Comparison of ENCODE assay signal across 20 cellular contexts in genomic region chr1:41413748-41414281, GRCh38. TPM values are rescaled to one million over a fixed set of nuclear protein-coding genes. Genes with fewer than 3 reads are reported as not detected.
DNase-seq lines count a peak whose midpoint lies in the region; ATAC-seq, FAIRE-seq and TF ChIP-seq lines count a peak whose summit lies in the region.
"Had no signal": no experiment of that assay in that cellular context is flagged by ENCODE, and none has a peak within 500 bp of the region (broad histone marks: within the 10 kb centered on the region; RNA-seq: fewer than 3 reads in every experiment).

No MANE protein-coding gene starts in this region.

- peaks cover 0 to 8% of the 10 kb centered on the region in 2 experiments; a peak in 2 of 5 replicates for H3K27me3 ChIP-seq in HepG2 (ENCODE audit: control insufficient read depth in 1 of 2, insufficient read depth in 2 of 2, low read length in 2 of 2)
- no peaks in the 10 kb centered on the region for H3K27me3 ChIP-seq in right lobe of liver
- peaks cover 8% of the 10 kb centered on the region for H3K27me3 ChIP-seq in bronchial epithelial cell (ENCODE audit: control insufficient read depth, insufficient read depth, low read length)
- peaks cover 20% of the 10 kb centered on the region for H3K27me3 ChIP-seq in osteoblast (ENCODE audit: insufficient read depth, low read length)

- no TSS peak for BruUV-seq in HepG2 (replicated peaks; lab: Mats Ljungman, UMichigan)

- TF ChIP-seq RAD21 in HepG2 (CRISPR knock-in tag; IDR thresholded peaks at IDR 0.05) = no peak

- H3K9me3 ChIP-seq in HepG2 (ENCODE audit: low read length) = no peaks in the 10 kb centered on the region
- no peaks in the 10 kb centered on the region for H3K9me3 ChIP-seq in right lobe of liver
- H3K9me3 ChIP-seq in osteoblast (ENCODE audit: low read depth, low read length) = peaks cover 3% of the 10 kb centered on the region

- H4K20me1 ChIP-seq in HepG2 (ENCODE audit: insufficient read depth, low read length) (no peaks in the 10 kb centered on the region), osteoblast (ENCODE audit: insufficient read depth, low read length) (no peaks in the 10 kb centered on the region)

- in situ Hi-C loops in HepG2 (cut with HindIII; ENCODE audit: extremely low pct_ligation_motif_present, low pct_unique_long_range_greater_than_20kb) = no loop called here

- H3K4me2 ChIP-seq in HepG2 (ENCODE audit: low read depth, low read length) (no peak overlapping the region), osteoblast (ENCODE audit: insufficient read depth, low read length) (no peak overlapping the region)
- H3K4me2 ChIP-seq: KMS-11 had no signal

- 69% methylated on average over 8 of the region's 12 CpGs for WGBS in HepG2 (ENCODE audit: low lambda C conversion rate)
- 73% methylated on average over 9 of the region's 12 CpGs for WGBS in right lobe of liver (ENCODE audit: insufficient coverage, low coverage, low lambda C conversion rate, missing lambda C conversion rate)

- no peak for DNase-seq in HepG2 (ENCODE audit: low spot score)
- DNase-seq in right lobe of liver = no peak
- no peak for DNase-seq in bronchial epithelial cell (ENCODE audit: low read depth)
- peak; percentile 82 for DNase-seq in osteoblast (ENCODE audit: insufficient read length, low spot score, missing footprints)
- no peak for DNase-seq in NCI-H1417 (lab: John Stamatoyannopoulos, UW)
- no peak for DNase-seq in KG1 (lab: John Stamatoyannopoulos, UW)
- DNase-seq: CD4-positive, alpha-beta T cell; EL; GDM1; MM.1S; NCI-H1694; NCI-H2029 treated with DMSO at 0.1 percent for 48 hours; NCI-H526; RPMI8226; SHP77 treated with DMSO at 0.1 percent for 48 hours had no signal

- H3K36me3 ChIP-seq in HepG2 (replicated peaks in 1 of 2; ENCODE audit: control insufficient read depth in 1 of 2, insufficient read depth in 2 of 2, low read length in 2 of 2) (no peaks in the 10 kb centered on the region), right lobe of liver (no peaks in the 10 kb centered on the region), bronchial epithelial cell (ENCODE audit: control insufficient read depth, insufficient read depth, low read length) (no peaks in the 10 kb centered on the region), osteoblast (ENCODE audit: insufficient read depth, low read length) (no peaks in the 10 kb centered on the region)

- no peak for TF ChIP-seq POLR2A in HepG2 (IDR thresholded peaks at IDR 0.05; ENCODE audit: insufficient read depth in 1 of 2, low read depth in 2 of 2, low read length in 2 of 2)
- TF ChIP-seq POLR2A in right lobe of liver (IDR thresholded peaks at IDR 0.05) = no peak

- TF ChIP-seq CTCF in HepG2 (CRISPR knock-in tag; IDR thresholded peaks at IDR 0.05) (no peak), right lobe of liver (IDR thresholded peaks at IDR 0.05) (no peak), bronchial epithelial cell (IDR thresholded peaks at IDR 0.05; ENCODE audit: insufficient read depth, low read length, severe bottlenecking) (no peak), osteoblast (IDR thresholded peaks at IDR 0.05; ENCODE audit: extremely low read depth, low read depth, low read length) (no peak)

- FAIRE-seq in HepG2 (lab: Jason Lieb, UNC) = no peak
- peak; percentile 60 for FAIRE-seq in bronchial epithelial cell (lab: Jason Lieb, UNC)
- FAIRE-seq: GM12891, GM19239, H54 had no signal

- CTCF ChIA-PET in HepG2 (lab: Yijun Ruan, JAX; ENCODE audit: low intra/inter-chr PET ratio, low total read pairs) = no interaction called here

- H3K4me3 ChIP-seq in HepG2 (replicated peaks in 1 of 3; ENCODE audit: insufficient read depth in 1 of 3, low read depth in 2 of 3, low read length in 3 of 3) (no peak overlapping the region), right lobe of liver (no peak overlapping the region), bronchial epithelial cell (ENCODE audit: low read depth, low read length) (no peak overlapping the region), osteoblast (ENCODE audit: insufficient read depth, low read length) (no peak overlapping the region)

- peaks cover 13% of the 10 kb centered on the region for H3K4me1 ChIP-seq in HepG2 (ENCODE audit: insufficient read depth, low read length)
- H3K4me1 ChIP-seq in right lobe of liver = no peaks in the 10 kb centered on the region
- peaks cover 5% of the 10 kb centered on the region for H3K4me1 ChIP-seq in osteoblast (ENCODE audit: insufficient read depth, low read length)

- no peak for ATAC-seq in HepG2
- ATAC-seq in right lobe of liver = no peak
- ATAC-seq in GM18858 (IDR thresholded peaks at IDR 0.05; ENCODE audit: unreplicated experiment) = no peak

- intact Hi-C loops in HepG2 (cut with micrococcal nuclease; ENCODE audit: unreplicated experiment) = no loop called here
- intact Hi-C loops in right lobe of liver (cut with DNase I) = loop anchor here in 1 of 2 donors (5.0 kb wide), 1 partner anchor 132 kb away; no protein-coding TSS in a partner anchor

- no peaks in the 10 kb centered on the region for H3K79me2 ChIP-seq in HepG2 (ENCODE audit: insufficient read depth, low read length)
- no peaks in the 10 kb centered on the region for H3K79me2 ChIP-seq in osteoblast (ENCODE audit: insufficient read depth, low read length)

- POLR2A ChIA-PET in HepG2 (lab: Yijun Ruan, JAX) = no interaction called here

- H3K27ac ChIP-seq in HepG2 (ENCODE audit: extremely low read length, insufficient read depth, low read length) (no peak overlapping the region), right lobe of liver (no peak overlapping the region), osteoblast (ENCODE audit: low read depth, low read length) (no peak overlapping the region)
- H3K27ac ChIP-seq: KMS-11 had no signal

- H2AFZ ChIP-seq in HepG2 (ENCODE audit: low read length) = no peak overlapping the region
- H2AFZ ChIP-seq in osteoblast (ENCODE audit: low read length) = no peak overlapping the region

- TF ChIP-seq EP300 in HepG2 (IDR thresholded peaks at IDR 0.05; ENCODE audit: low read depth in 2 of 2, low read length in 2 of 2) (no peak), HepG2 (CRISPR knock-in tag; IDR thresholded peaks at IDR 0.05; ENCODE audit: borderline replicate concordance) (no peak)

- no peak overlapping the region for H3K9ac ChIP-seq in HepG2 (ENCODE audit: insufficient read depth, low read depth, low read length)
- H3K9ac ChIP-seq: KMS-11 had no signal

TF ChIP-seq in HepG2, 621 proteins besides CTCF, POLR2A, EP300 and RAD21:
- no peak for TF ChIP-seq ZC3H4 (CRISPR knock-in tag; IDR thresholded peaks at IDR 0.05; ENCODE audit: borderline replicate concordance)
- peak; percentile 88 for TF ChIP-seq MNT (IDR thresholded peaks at IDR 0.05)

RNA-seq across cellular contexts. Expression of gene FOXO6, which starts 52.6 kb away (rescaled TPM):
- 0.13 TPM in 1 of 2 replicates, not detected in the other for total RNA-seq in HepG2 (2016; rRNA removed; fragmentation: Illumina TruSeq; extraction: Trizol)
- total RNA-seq in HepG2 (2016; cell fraction: cytosol; rRNA removed; fragmentation: Illumina TruSeq; extraction: Trizol; ENCODE audit: low read depth) = not detected in 2 replicates
- total RNA-seq in HepG2 (2016; cell fraction: insoluble cytoplasmic fraction; rRNA removed; fragmentation: Illumina TruSeq; extraction: Trizol) = 0.06 TPM in 1 of 2 replicates, not detected in the other
- 0.07 TPM in 1 of 2 replicates, not detected in the other for total RNA-seq in HepG2 (2016; cell fraction: membrane; rRNA removed; fragmentation: Illumina TruSeq; extraction: Trizol)
- total RNA-seq in HepG2 (2016; cell fraction: nucleus; rRNA removed; fragmentation: Illumina TruSeq; extraction: Trizol) = 0.25 TPM in 1 of 2 replicates, not detected in the other
- not detected in 2 replicates for polyA plus RNA-seq in HepG2 (2011; rRNA removed)
- not detected in 2 replicates for polyA plus RNA-seq in HepG2 (2011; cell fraction: cytosol; rRNA removed)
- not detected in 2 replicates for polyA plus RNA-seq in HepG2 (2011; cell fraction: nucleus; rRNA removed)
- 0.07 TPM in 1 of 2 replicates, not detected in the other for polyA plus RNA-seq in HepG2 (2012)
- polyA plus RNA-seq in HepG2 (2016; cell fraction: cytosol; fragmentation: Illumina TruSeq; extraction: Trizol; ENCODE audit: low read depth) = not detected in 2 replicates
- polyA plus RNA-seq in HepG2 (2016; cell fraction: insoluble cytoplasmic fraction; fragmentation: Illumina TruSeq; extraction: Trizol; ENCODE audit: low read depth) = 0.11 and 0.15 TPM in 2 replicates
- polyA plus RNA-seq in HepG2 (2016; cell fraction: membrane; fragmentation: Illumina TruSeq; extraction: Trizol; ENCODE audit: low read depth) = 0.06 TPM in 1 of 2 replicates, not detected in the other
- not detected in 2 replicates for polyA plus RNA-seq in HepG2 (2016; cell fraction: nucleus; fragmentation: Illumina TruSeq; extraction: Trizol; ENCODE audit: insufficient read depth, low read depth)
- polyA minus RNA-seq in HepG2 (2011; rRNA and poly(A)+ RNA removed; ENCODE audit: low replicate concordance) = 0.54 TPM in 1 of 2 replicates, not detected in the other
- not detected in 2 replicates for polyA minus RNA-seq in HepG2 (2011; cell fraction: cytosol; rRNA and poly(A)+ RNA removed)
- polyA minus RNA-seq in HepG2 (2011; cell fraction: nucleus; rRNA and poly(A)+ RNA removed) = not detected in 2 replicates
- total RNA-seq in right lobe of liver = under 1 TPM in 3 of 6 experiments, not detected in 3; 0.12 to 0.55 (median 0.54) TPM
- 0.26 TPM in 1 of 2 replicates, not detected in the other for total RNA-seq in bronchial epithelial cell
- not detected in 2 replicates for total RNA-seq in osteoblast
